ENCODE assay signal across 21 cellular contexts in the genomic region with DNA sequence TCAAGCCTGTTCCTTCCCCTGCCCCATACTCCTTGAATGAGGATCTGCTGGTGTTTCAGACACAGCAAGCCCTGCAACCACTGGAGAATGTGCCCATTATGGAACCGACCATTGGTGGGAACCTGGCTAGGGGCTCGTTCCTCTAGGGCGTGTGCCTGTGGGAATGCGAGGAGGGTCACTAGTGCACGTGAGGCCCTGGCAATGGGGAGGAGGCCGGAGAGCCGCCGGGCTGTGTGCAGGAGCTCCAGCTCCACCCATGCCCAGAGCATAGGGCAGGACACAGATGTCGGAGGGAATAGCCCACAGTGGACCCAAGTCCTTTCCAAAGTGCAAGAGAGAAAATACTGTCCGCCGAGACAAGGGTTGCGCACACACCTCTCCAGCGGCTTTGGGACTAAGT.
"Had no signal": no experiment of that assay in that cellular context is flagged by ENCODE, and none has a peak within 500 bp of the region (broad histone marks: within the 10 kb centered on the region; RNA-seq: fewer than 3 reads in every experiment).

No MANE protein-coding gene starts in this region.

- H3K4me1 Mint-ChIP-seq: activated CD4-positive, alpha-beta T cell treated with anti-CD3 and anti-CD28 coated beads, Interleukin-2, amount 10 ng/mL, durations not matched to agents 24 days and 14 days; immature natural killer cell; nephron; stimulated activated effector memory CD8-positive, alpha-beta T cell treated with anti-CD3 and anti-CD28 coated beads, Interleukin-12 subunit alpha, Interleukin-12 subunit beta, amount 100 ng/mL, for 72 hours had no signal

- H3K4me1 ChIP-seq: gastroesophageal sphincter, prostate gland, uterus had no signal

- ATAC-seq: gastroesophageal sphincter; stimulated activated effector memory CD8-positive, alpha-beta T cell treated with anti-CD3 and anti-CD28 coated beads, Interleukin-12 subunit alpha, Interleukin-12 subunit beta, amount 100 ng/mL, for 72 hours had no signal

- H3K4me3 Mint-ChIP-seq: activated CD4-positive, alpha-beta T cell treated with anti-CD3 and anti-CD28 coated beads, Interleukin-2, amount 10 ng/mL, durations not matched to agents 24 days and 14 days; activated naive CD8-positive, alpha-beta T cell; activated T-helper 1 cell treated with anti-CD3 and anti-CD28 coated beads, Interleukin-12 subunit alpha, Interleukin-12 subunit beta, Interleukin-2, Interleukin-4 antibody, amounts not matched to agents 30 ng/mL and 10 ng/mL and 1 ng/mL, durations not matched to agents 14 hours and 24 hours and 36 hours; immature natural killer cell; nephron; stimulated activated effector memory CD8-positive, alpha-beta T cell treated with anti-CD3 and anti-CD28 coated beads, Interleukin-12 subunit alpha, Interleukin-12 subunit beta, amount 100 ng/mL, for 72 hours had no signal

- H3K36me3 Mint-ChIP-seq: activated naive CD8-positive, alpha-beta T cell; immature natural killer cell; stimulated activated effector memory CD8-positive, alpha-beta T cell treated with anti-CD3 and anti-CD28 coated beads, Interleukin-12 subunit alpha, Interleukin-12 subunit beta, amount 100 ng/mL, for 72 hours had no signal

- H3K27ac Mint-ChIP-seq: activated CD4-positive, alpha-beta T cell treated with anti-CD3 and anti-CD28 coated beads, Interleukin-2, amount 10 ng/mL, durations not matched to agents 24 days and 14 days; activated naive CD8-positive, alpha-beta T cell; activated T-helper 1 cell treated with anti-CD3 and anti-CD28 coated beads, Interleukin-12 subunit alpha, Interleukin-12 subunit beta, Interleukin-2, Interleukin-4 antibody, amounts not matched to agents 30 ng/mL and 10 ng/mL and 1 ng/mL, durations not matched to agents 14 hours and 24 hours and 36 hours; immature natural killer cell; nephron; stimulated activated effector memory CD8-positive, alpha-beta T cell treated with anti-CD3 and anti-CD28 coated beads, Interleukin-12 subunit alpha, Interleukin-12 subunit beta, amount 100 ng/mL, for 72 hours had no signal

- H3K4me3 ChIP-seq: esophagus muscularis mucosa, gastroesophageal sphincter, lung, prostate gland, uterus had no signal

- H3K27ac ChIP-seq: prostate gland had no signal

- H3K36me3 ChIP-seq: esophagus muscularis mucosa, gastroesophageal sphincter, prostate gland, uterus had no signal

- H3K27me3 ChIP-seq: uterus had no signal

- DNase-seq: activated CD4-positive, alpha-beta T cell treated with anti-CD3 and anti-CD28 coated beads, Interleukin-2, amount 10 ng/mL, durations not matched to agents 24 days and 14 days; activated T-cell treated with anti-CD3 and anti-CD28 coated beads for 4 hours; dermis blood vessel endothelial cell; effector memory CD4-positive, alpha-beta T cell; immature natural killer cell; kidney glomerular epithelial cell; midbrain; occipital lobe; small intestine; stimulated activated CD4-positive, alpha-beta T cell treated with anti-CD3 and anti-CD28 coated beads, Interleukin-4, amount 100 ng/mL, for 1 hour; T-helper 1 cell; T1000; uterus had no signal

- H3K9me3 Mint-ChIP-seq: immature natural killer cell; nephron; stimulated activated effector memory CD8-positive, alpha-beta T cell treated with anti-CD3 and anti-CD28 coated beads, Interleukin-12 subunit alpha, Interleukin-12 subunit beta, amount 100 ng/mL, for 72 hours had no signal

- H3K9me3 ChIP-seq: esophagus muscularis mucosa, gastroesophageal sphincter, prostate gland, uterus had no signal
